ENCODE assay signal across 32 cellular contexts in genomic region chr11:117995472-117995871, GRCh38. TPM values are rescaled to one million over a fixed set of nuclear protein-coding genes. Genes with fewer than 3 reads are reported as not detected.
DNase-seq lines count a peak whose midpoint lies in the region; ATAC-seq, FAIRE-seq and TF ChIP-seq lines count a peak whose summit lies in the region.
"Had no signal": no experiment of that assay in that cellular context is flagged by ENCODE, and none has a peak within 500 bp of the region (broad histone marks: within the 10 kb centered on the region; RNA-seq: fewer than 3 reads in every experiment).

No MANE protein-coding gene starts in this region.

- peak overlapping the region; percentile 34 for H3K27ac ChIP-seq in CD4-positive, alpha-beta T cell (ENCODE audit: low read depth, low read length)
- H3K27ac ChIP-seq: breast epithelium, colonic mucosa, gastrocnemius medialis, right lobe of liver, SJSA1, suprapubic skin had no signal

- no peaks in the 10 kb centered on the region for H3K9me3 Mint-ChIP-seq in CD4-positive, alpha-beta T cell
- H3K9me3 Mint-ChIP-seq in activated T-helper 1 cell treated with anti-CD3 and anti-CD28 coated beads, Interleukin-12 subunit alpha, Interleukin-12 subunit beta, Interleukin-2, Interleukin-4 antibody, amounts not matched to agents 30 ng/mL and 10 ng/mL and 1 ng/mL, durations not matched to agents 14 hours and 24 hours and 36 hours = no peaks in the 10 kb centered on the region
- H3K9me3 Mint-ChIP-seq in naive thymus-derived CD8-positive, alpha-beta T cell = no peaks in the 10 kb centered on the region

- no peaks in the 10 kb centered on the region for H3K27me3 ChIP-seq in CD4-positive, alpha-beta T cell (ENCODE audit: control insufficient read depth, insufficient read depth, low read length)
- H3K27me3 ChIP-seq: breast epithelium, colonic mucosa, gastrocnemius medialis, right lobe of liver, SJSA1, suprapubic skin had no signal

- H3K9me3 ChIP-seq in CD4-positive, alpha-beta T cell (ENCODE audit: control insufficient read depth, low read length) = no peaks in the 10 kb centered on the region
- H3K9me3 ChIP-seq: breast epithelium, colonic mucosa, gastrocnemius medialis, right lobe of liver, SJSA1, suprapubic skin had no signal

- intact Hi-C loops in CD4-positive, alpha-beta T cell (cut with DNase I, micrococcal nuclease) = no loop called here
- intact Hi-C loops in activated T-helper 1 cell treated with anti-CD3 and anti-CD28 coated beads, Interleukin-12 subunit alpha, Interleukin-12 subunit beta, Interleukin-2, Interleukin-4 antibody, amounts not matched to agents 30 ng/mL and 10 ng/mL and 1 ng/mL, durations not matched to agents 14 hours and 24 hours and 36 hours (cut with micrococcal nuclease) = no loop called here

- POLR2A ChIA-PET in CD4-positive, alpha-beta T cell (lab: Charles Lee) = interaction anchor here (1.3 to 24.2 kb wide), 5 partner anchors 7 to 57 kb away, joined by 3 to 392 read pairs (median 273); partner anchors contain the start of gene IL10RA
- POLR2A ChIA-PET in naive thymus-derived CD8-positive, alpha-beta T cell (lab: Charles Lee) = interaction anchor here (0.8 to 32.2 kb wide), 5 partner anchors 0 to 52 kb away, joined by 3 to 721 read pairs (median 631); partner anchors contain the start of gene IL10RA

- peaks cover 81% of the 10 kb centered on the region for H3K4me1 Mint-ChIP-seq in CD4-positive, alpha-beta T cell (ENCODE audit: low read depth)
- H3K4me1 Mint-ChIP-seq in activated T-helper 1 cell treated with anti-CD3 and anti-CD28 coated beads, Interleukin-12 subunit alpha, Interleukin-12 subunit beta, Interleukin-2, Interleukin-4 antibody, amounts not matched to agents 30 ng/mL and 10 ng/mL and 1 ng/mL, durations not matched to agents 14 hours and 24 hours and 36 hours (ENCODE audit: low read depth) = peaks cover 87% of the 10 kb centered on the region
- peaks cover 43 to 93% (median 86%) of the 10 kb centered on the region in 4 donors for H3K4me1 Mint-ChIP-seq in naive thymus-derived CD8-positive, alpha-beta T cell

- peaks cover 100% of the 10 kb centered on the region for H3K36me3 Mint-ChIP-seq in CD4-positive, alpha-beta T cell (ENCODE audit: low read depth)
- peaks cover 81% of the 10 kb centered on the region for H3K36me3 Mint-ChIP-seq in activated T-helper 1 cell treated with anti-CD3 and anti-CD28 coated beads, Interleukin-12 subunit alpha, Interleukin-12 subunit beta, Interleukin-2, Interleukin-4 antibody, amounts not matched to agents 30 ng/mL and 10 ng/mL and 1 ng/mL, durations not matched to agents 14 hours and 24 hours and 36 hours (ENCODE audit: low read depth)
- H3K36me3 Mint-ChIP-seq in naive thymus-derived CD8-positive, alpha-beta T cell = peaks cover 19 to 97% (median 63%) of the 10 kb centered on the region in 3 donors

- H3K27ac Mint-ChIP-seq in CD4-positive, alpha-beta T cell = peak overlapping the region; percentile 74
- peak overlapping the region; percentile 79 for H3K27ac Mint-ChIP-seq in activated T-helper 1 cell treated with anti-CD3 and anti-CD28 coated beads, Interleukin-12 subunit alpha, Interleukin-12 subunit beta, Interleukin-2, Interleukin-4 antibody, amounts not matched to agents 30 ng/mL and 10 ng/mL and 1 ng/mL, durations not matched to agents 14 hours and 24 hours and 36 hours
- H3K27ac Mint-ChIP-seq in naive thymus-derived CD8-positive, alpha-beta T cell = peak overlapping the region; percentile 7 to 96 (median 84)
- H3K27ac Mint-ChIP-seq: activated CD4-positive, alpha-beta T cell treated with anti-CD3 and anti-CD28 coated beads for 36 hours had no signal

- FAIRE-seq in D721Med (lab: Jason Lieb, UNC) = no peak
- FAIRE-seq: endometrium, G401.6 had no signal

- ATAC-seq in activated CD4-positive, CD25-positive, alpha-beta regulatory T cell treated with anti-CD3 and anti-CD28 coated beads, Interleukin-2, amount 50 U/mL, for 24 hours = no peak
- no peak for ATAC-seq in CD4-positive, alpha-beta T cell (ENCODE audit: poor library complexity)
- ATAC-seq in naive thymus-derived CD8-positive, alpha-beta T cell = no peak
- ATAC-seq: activated CD4-positive, alpha-beta T cell treated with anti-CD3 and anti-CD28 coated beads for 36 hours; gastrocnemius medialis; left cardiac atrium; right lobe of liver had no signal

- no peak for TF ChIP-seq CTCF in CD4-positive, alpha-beta T cell (IDR thresholded peaks at IDR 0.05)
- no peak for TF ChIP-seq CTCF in D721Med (IDR thresholded peaks at IDR 0.05; ENCODE audit: insufficient read depth, missing control alignments)

- peak; percentile 27 for DNase-seq in activated CD4-positive, CD25-positive, alpha-beta regulatory T cell treated with anti-CD3 and anti-CD28 coated beads, Interleukin-2, amount 50 U/mL, for 72 hours
- no peak for DNase-seq in CD4-positive, alpha-beta T cell
- no peak for DNase-seq in activated T-helper 1 cell treated with anti-CD3 and anti-CD28 coated beads, Interleukin-12 subunit alpha, Interleukin-12 subunit beta, Interleukin-2, Interleukin-4 antibody, amounts not matched to agents 30 ng/mL and 10 ng/mL and 1 ng/mL, durations not matched to agents 14 hours and 24 hours and 36 hours (ENCODE audit: low spot score)
- no peak for DNase-seq in naive thymus-derived CD8-positive, alpha-beta T cell
- no peak for DNase-seq in EL
- no peak for DNase-seq in NCI-H2227 treated with DMSO at 0.1 percent for 48 hours (lab: John Stamatoyannopoulos, UW)
- DNase-seq in D721Med (ENCODE audit: insufficient read length, low spot score) = no peak
- DNase-seq: activated CD4-positive, alpha-beta T cell treated with anti-CD3 and anti-CD28 coated beads for 36 hours; activated gamma-delta T cell treated with Interleukin-2 at 50 U/mL for 16 hours; colonic mucosa; DMS53; gastrocnemius medialis; GOT3; KG1; left cardiac atrium; mammary epithelial cell; MM.1S; NCI-H1417 treated with DMSO at 0.1 percent for 48 hours; NCI-H2081 treated with DMSO at 0.1 percent for 48 hours; NCI-H748 treated with DMSO at 0.1 percent for 48 hours; right lobe of liver; RPMI8226; stimulated activated CD4-positive, alpha-beta T cell treated with anti-CD3 and anti-CD28 coated beads, Interleukin-12 subunit alpha, Interleukin-12 subunit beta, amount 100 ng/mL, for 4 hours; stimulated activated CD4-positive, alpha-beta T cell treated with anti-CD3 and anti-CD28 coated beads, Interleukin-4, amount 100 ng/mL, for 1 hour; stimulated activated naive CD4-positive, alpha-beta T cell had no signal

- no peak overlapping the region for H3K4me3 Mint-ChIP-seq in CD4-positive, alpha-beta T cell
- H3K4me3 Mint-ChIP-seq in activated T-helper 1 cell treated with anti-CD3 and anti-CD28 coated beads, Interleukin-12 subunit alpha, Interleukin-12 subunit beta, Interleukin-2, Interleukin-4 antibody, amounts not matched to agents 30 ng/mL and 10 ng/mL and 1 ng/mL, durations not matched to agents 14 hours and 24 hours and 36 hours = no peak overlapping the region
- no peak overlapping the region for H3K4me3 Mint-ChIP-seq in naive thymus-derived CD8-positive, alpha-beta T cell
- H3K4me3 Mint-ChIP-seq: activated CD4-positive, alpha-beta T cell treated with anti-CD3 and anti-CD28 coated beads for 36 hours had no signal

- H3K27me3 Mint-ChIP-seq in CD4-positive, alpha-beta T cell = no peaks in the 10 kb centered on the region
- H3K27me3 Mint-ChIP-seq in activated T-helper 1 cell treated with anti-CD3 and anti-CD28 coated beads, Interleukin-12 subunit alpha, Interleukin-12 subunit beta, Interleukin-2, Interleukin-4 antibody, amounts not matched to agents 30 ng/mL and 10 ng/mL and 1 ng/mL, durations not matched to agents 14 hours and 24 hours and 36 hours (ENCODE audit: insufficient read depth) = no peaks in the 10 kb centered on the region
- no peaks in the 10 kb centered on the region for H3K27me3 Mint-ChIP-seq in naive thymus-derived CD8-positive, alpha-beta T cell
- H3K27me3 Mint-ChIP-seq: activated CD4-positive, alpha-beta T cell treated with anti-CD3 and anti-CD28 coated beads for 36 hours had no signal

- CTCF ChIA-PET in CD4-positive, alpha-beta T cell (lab: Charles Lee) = interaction anchor here (1.4 kb wide), 1 partner anchor 45 kb away, joined by 3 read pairs; no protein-coding TSS in a partner anchor

RNA-seq across cellular contexts. Expression of gene IL10RA, which starts 9.3 kb away (rescaled TPM):
- 100 to 1,000 TPM; 193 to 203 TPM for total RNA-seq in CD4-positive, alpha-beta T cell
- total RNA-seq in activated T-helper 1 cell treated with anti-CD3 and anti-CD28 coated beads, Interleukin-12 subunit alpha, Interleukin-12 subunit beta, Interleukin-2, Interleukin-4 antibody, amounts not matched to agents 30 ng/mL and 10 ng/mL and 1 ng/mL, durations not matched to agents 14 hours and 24 hours and 36 hours = 87.8 and 88.3 TPM in 2 replicates
- 100 to 1,000 TPM; 205 to 217 TPM for total RNA-seq in naive thymus-derived CD8-positive, alpha-beta T cell
- 100 to 1,000 TPM in 2 of 3 donors, 10 to 100 TPM in 1; 99.2 to 185 (median 147) TPM for polyA plus RNA-seq in naive thymus-derived CD8-positive, alpha-beta T cell
- total RNA-seq: A172, mammary epithelial cell, SJSA1 had no signal
